Comparison of ENCODE assay signal across 1 cellular context in the genomic region with DNA sequence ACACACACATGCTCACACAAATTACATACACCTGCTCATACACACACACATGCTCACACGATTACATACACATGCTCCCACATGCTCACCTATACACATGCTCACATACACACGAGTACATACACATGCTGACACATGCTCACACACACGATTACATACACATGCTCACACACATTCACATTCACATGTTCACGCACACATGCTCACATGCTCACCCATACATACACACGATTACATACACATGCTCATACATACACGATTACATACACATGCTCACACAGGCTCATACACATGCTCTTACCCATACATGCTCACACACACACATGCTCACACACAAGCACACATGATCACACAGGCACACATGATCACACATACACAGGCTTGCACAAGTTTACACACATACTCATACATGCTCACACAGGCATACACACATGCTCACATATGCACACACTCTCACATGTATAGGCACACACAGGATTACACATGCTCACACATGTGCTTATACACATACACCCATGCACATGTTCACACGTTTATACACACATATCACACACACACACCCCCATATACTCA.
TF ChIP-seq lines count a peak whose summit lies in the region.

No MANE protein-coding gene starts in this region.

TF ChIP-seq in HepG2, 621 proteins besides CTCF, POLR2A, EP300 and RAD21 (continued from another document):
- TF ChIP-seq, protein P1, sequence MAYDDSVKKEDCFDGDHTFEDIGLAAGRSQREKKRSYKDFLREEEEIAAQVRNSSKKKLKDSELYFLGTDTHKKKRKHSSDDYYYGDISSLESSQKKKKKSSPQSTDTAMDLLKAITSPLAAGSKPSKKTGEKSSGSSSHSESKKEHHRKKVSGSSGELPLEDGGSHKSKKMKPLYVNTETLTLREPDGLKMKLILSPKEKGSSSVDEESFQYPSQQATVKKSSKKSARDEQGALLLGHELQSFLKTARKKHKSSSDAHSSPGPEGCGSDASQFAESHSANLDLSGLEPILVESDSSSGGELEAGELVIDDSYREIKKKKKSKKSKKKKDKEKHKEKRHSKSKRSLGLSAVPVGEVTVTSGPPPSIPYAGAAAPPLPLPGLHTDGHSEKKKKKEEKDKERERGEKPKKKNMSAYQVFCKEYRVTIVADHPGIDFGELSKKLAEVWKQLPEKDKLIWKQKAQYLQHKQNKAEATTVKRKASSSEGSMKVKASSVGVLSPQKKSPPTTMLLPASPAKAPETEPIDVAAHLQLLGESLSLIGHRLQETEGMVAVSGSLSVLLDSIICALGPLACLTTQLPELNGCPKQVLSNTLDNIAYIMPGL (CRISPR knock-in tag; IDR thresholded peaks at IDR 0.05; ENCODE audit: borderline replicate concordance in 1 of 2, low read depth in 1 of 2), result no peak
- TF ChIP-seq, protein P2, sequence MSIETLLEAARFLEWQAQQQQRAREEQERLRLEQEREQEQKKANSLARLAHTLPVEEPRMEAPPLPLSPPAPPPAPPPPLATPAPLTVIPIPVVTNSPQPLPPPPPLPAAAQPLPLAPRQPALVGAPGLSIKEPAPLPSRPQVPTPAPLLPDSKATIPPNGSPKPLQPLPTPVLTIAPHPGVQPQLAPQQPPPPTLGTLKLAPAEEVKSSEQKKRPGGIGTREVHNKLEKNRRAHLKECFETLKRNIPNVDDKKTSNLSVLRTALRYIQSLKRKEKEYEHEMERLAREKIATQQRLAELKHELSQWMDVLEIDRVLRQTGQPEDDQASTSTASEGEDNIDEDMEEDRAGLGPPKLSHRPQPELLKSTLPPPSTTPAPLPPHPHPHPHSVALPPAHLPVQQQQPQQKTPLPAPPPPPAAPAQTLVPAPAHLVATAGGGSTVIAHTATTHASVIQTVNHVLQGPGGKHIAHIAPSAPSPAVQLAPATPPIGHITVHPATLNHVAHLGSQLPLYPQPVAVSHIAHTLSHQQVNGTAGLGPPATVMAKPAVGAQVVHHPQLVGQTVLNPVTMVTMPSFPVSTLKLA (IDR thresholded peaks at IDR 0.05), result peak; percentile 94
- TF ChIP-seq ZNF234 (CRISPR knock-in tag; conservative IDR thresholded peaks at IDR 0.05), result no peak
- TF ChIP-seq, protein P3, sequence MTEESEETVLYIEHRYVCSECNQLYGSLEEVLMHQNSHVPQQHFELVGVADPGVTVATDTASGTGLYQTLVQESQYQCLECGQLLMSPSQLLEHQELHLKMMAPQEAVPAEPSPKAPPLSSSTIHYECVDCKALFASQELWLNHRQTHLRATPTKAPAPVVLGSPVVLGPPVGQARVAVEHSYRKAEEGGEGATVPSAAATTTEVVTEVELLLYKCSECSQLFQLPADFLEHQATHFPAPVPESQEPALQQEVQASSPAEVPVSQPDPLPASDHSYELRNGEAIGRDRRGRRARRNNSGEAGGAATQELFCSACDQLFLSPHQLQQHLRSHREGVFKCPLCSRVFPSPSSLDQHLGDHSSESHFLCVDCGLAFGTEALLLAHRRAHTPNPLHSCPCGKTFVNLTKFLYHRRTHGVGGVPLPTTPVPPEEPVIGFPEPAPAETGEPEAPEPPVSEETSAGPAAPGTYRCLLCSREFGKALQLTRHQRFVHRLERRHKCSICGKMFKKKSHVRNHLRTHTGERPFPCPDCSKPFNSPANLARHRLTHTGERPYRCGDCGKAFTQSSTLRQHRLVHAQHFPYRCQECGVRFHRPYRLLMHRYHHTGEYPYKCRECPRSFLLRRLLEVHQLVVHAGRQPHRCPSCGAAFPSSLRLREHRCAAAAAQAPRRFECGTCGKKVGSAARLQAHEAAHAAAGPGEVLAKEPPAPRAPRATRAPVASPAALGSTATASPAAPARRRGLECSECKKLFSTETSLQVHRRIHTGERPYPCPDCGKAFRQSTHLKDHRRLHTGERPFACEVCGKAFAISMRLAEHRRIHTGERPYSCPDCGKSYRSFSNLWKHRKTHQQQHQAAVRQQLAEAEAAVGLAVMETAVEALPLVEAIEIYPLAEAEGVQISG (CRISPR knock-in tag; IDR thresholded peaks at IDR 0.05), result no peak
- TF ChIP-seq RARA (CRISPR knock-in tag; IDR thresholded peaks at IDR 0.05), result no peak
- TF ChIP-seq ZNF282 (IDR thresholded peaks at IDR 0.05; ENCODE audit: partially characterized antibody), result no peak
- TF ChIP-seq FOXO1 (CRISPR knock-in tag; IDR thresholded peaks at IDR 0.05), result no peak
